In the genomic region with DNA sequence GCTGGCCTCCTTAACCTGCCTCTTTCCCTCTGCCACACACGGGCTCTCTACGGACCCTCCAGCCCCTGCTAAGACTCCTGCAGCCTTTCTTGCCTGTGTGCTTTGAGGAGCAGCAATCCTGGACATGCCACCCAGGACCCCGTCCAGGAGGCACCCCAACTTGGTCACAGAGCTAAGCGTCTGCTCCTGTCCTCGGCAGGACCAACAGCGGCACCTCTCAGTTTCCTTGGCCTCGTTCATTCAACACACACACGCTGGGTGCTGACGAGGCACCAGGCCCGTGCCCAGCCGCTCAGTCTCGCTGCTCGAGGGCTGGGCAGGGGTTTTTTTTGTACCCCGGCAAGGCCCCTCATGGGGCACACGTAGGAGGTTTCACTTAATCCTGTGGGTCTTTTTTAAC, we compare ENCODE assay signal across 27 cellular contexts. TPM values are rescaled to one million over a fixed set of nuclear protein-coding genes. Genes with fewer than 3 reads are reported as not detected.
DNase-seq lines count a peak whose midpoint lies in the region; ATAC-seq and TF ChIP-seq lines count a peak whose summit lies in the region.
"Had no signal": no experiment of that assay in that cellular context is flagged by ENCODE, and none has a peak within 500 bp of the region (broad histone marks: within the 10 kb centered on the region; RNA-seq: fewer than 3 reads in every experiment).

No MANE protein-coding gene starts in this region.

- H3K27me3 ChIP-seq in BLaER1 (peaks cover 21% of the 10 kb centered on the region; the same call in 1 of the 2 replicates), OCI-LY3 (ENCODE audit: low read depth, low read length) (no peaks in the 10 kb centered on the region), neural progenitor cell (peaks cover 13% of the 10 kb centered on the region)
- H3K27me3 ChIP-seq: Peyer's patch had no signal

- peak overlapping the region; percentile 24 for H3K27ac Mint-ChIP-seq in endothelial cell (ENCODE audit: unreplicated experiment)
- H3K27ac Mint-ChIP-seq in neural progenitor cell: peak overlapping the region; percentile 53
- H3K27ac Mint-ChIP-seq: GM23338; stimulated activated naive CD8-positive, alpha-beta T cell treated with anti-CD3 and anti-CD28 coated beads, Interleukin-15, Interleukin-2, amounts not matched to agents 100 ng/mL and 50 ng/mL, for 24 hours had no signal

- no peak for TF ChIP-seq CTCF in OCI-LY3 (IDR thresholded peaks at IDR 0.05; ENCODE audit: low read depth, low read length)
- no peak for TF ChIP-seq CTCF in endothelial cell (IDR thresholded peaks at IDR 0.05; ENCODE audit: unreplicated experiment)
- no peak for TF ChIP-seq CTCF in neural progenitor cell (IDR thresholded peaks at IDR 0.05)
- no peak for TF ChIP-seq CTCF in coronary artery (IDR thresholded peaks at IDR 0.05)

- H3K9ac ChIP-seq in BLaER1 (peak overlapping the region; percentile 74; the same call in 1 of the 2 replicates), OCI-LY3 (ENCODE audit: low read length) (no peak overlapping the region), neural progenitor cell (no peak overlapping the region)
- H3K9ac ChIP-seq: parathyroid adenoma had no signal

- H3K36me3 ChIP-seq in BLaER1 (no peaks in the 10 kb centered on the region), OCI-LY3 (replicated peaks; ENCODE audit: low read depth, low read length) (no peaks in the 10 kb centered on the region), neural progenitor cell (no peaks in the 10 kb centered on the region)
- H3K36me3 ChIP-seq: left ventricle myocardium inferior, Peyer's patch, SJSA1, thoracic aorta had no signal

- H3K79me2 ChIP-seq in OCI-LY3 (ENCODE audit: low read length) (no peaks in the 10 kb centered on the region), neural progenitor cell (ENCODE audit: low read depth) (no peaks in the 10 kb centered on the region)

- H3F3A ChIP-seq in neural progenitor cell (ENCODE audit: low read depth): no peaks in the 10 kb centered on the region

- peak overlapping the region; percentile 58 for H3K4me3 ChIP-seq in BLaER1
- H3K4me3 ChIP-seq in OCI-LY3 (ENCODE audit: low read length): no peak overlapping the region
- no peak overlapping the region for H3K4me3 ChIP-seq in neural progenitor cell
- H3K4me3 ChIP-seq in coronary artery: no peak overlapping the region
- H3K4me3 ChIP-seq: GM23338, left ventricle myocardium inferior, Peyer's patch, SJSA1, smooth muscle cell, thoracic aorta had no signal

- peaks cover 89% of the 10 kb centered on the region for H3K4me1 ChIP-seq in BLaER1
- peaks cover 10% of the 10 kb centered on the region; the same call in 1 of the 2 replicates for H3K4me1 ChIP-seq in OCI-LY3 (ENCODE audit: low read length)
- H3K4me1 ChIP-seq in neural progenitor cell: peaks cover 24% of the 10 kb centered on the region
- H3K4me1 ChIP-seq: parathyroid adenoma, SJSA1 had no signal

- H3K27ac ChIP-seq in BLaER1 (peak overlapping the region; percentile 83), OCI-LY3 (ENCODE audit: low read length) (no peak overlapping the region), neural progenitor cell (no peak overlapping the region), substantia nigra (ENCODE audit: low read depth, low read length, poor library complexity, severe bottlenecking) (no peak overlapping the region), coronary artery (no peak overlapping the region)
- H3K27ac ChIP-seq: left ventricle myocardium inferior, parathyroid adenoma, SJSA1, thoracic aorta had no signal

- H3K36me3 Mint-ChIP-seq in endothelial cell (ENCODE audit: low read depth, unreplicated experiment): no peaks in the 10 kb centered on the region
- H3K36me3 Mint-ChIP-seq in neural progenitor cell: no peaks in the 10 kb centered on the region
- H3K36me3 Mint-ChIP-seq: activated naive CD4-positive, alpha-beta T cell treated with anti-CD3 and anti-CD28 coated beads, Interleukin-2, amount 50 U/mL, for 72 hours; CD4-positive, alpha-beta memory T cell; mesothelial cell of epicardium; naive thymus-derived CD8-positive, alpha-beta T cell had no signal

- DNase-seq in endothelial cell (ENCODE audit: low spot score) (no peak), neural progenitor cell (ENCODE audit: low spot score) (no peak), NCI-H128 (lab: John Stamatoyannopoulos, UW; ENCODE audit: unreplicated experiment) (no peak), substantia nigra (lab: John Stamatoyannopoulos, UW) (no peak), coronary artery (ENCODE audit: low spot score) (no peak)
- DNase-seq: activated CD4-positive, alpha-beta T cell treated with anti-CD3 and anti-CD28 coated beads for 48 hours; activated CD8-positive, alpha-beta memory T cell treated with anti-CD3 and anti-CD28 coated beads for 24 hours; activated T-cell treated with anti-CD3 and anti-CD28 coated beads for 4 hours; CD4-positive, alpha-beta memory T cell; effector CD4-positive, alpha-beta T cell; left ventricle myocardium inferior; naive thymus-derived CD8-positive, alpha-beta T cell; retina; stimulated activated CD4-positive, alpha-beta T cell treated with anti-CD3 and anti-CD28 coated beads, Interleukin-1b, Interleukin-23, amount 100 ng/mL, for 48 hours; T1000 had no signal

- peaks cover 14% of the 10 kb centered on the region; the same call in 1 of the 2 replicates for H4K20me1 ChIP-seq in BLaER1
- no peaks in the 10 kb centered on the region for H4K20me1 ChIP-seq in OCI-LY3 (ENCODE audit: insufficient read depth, low read length)
- H4K20me1 ChIP-seq in neural progenitor cell (ENCODE audit: low read depth): peaks cover 7% of the 10 kb centered on the region

- H3K4me1 Mint-ChIP-seq in endothelial cell (ENCODE audit: unreplicated experiment): peaks cover 2% of the 10 kb centered on the region
- H3K4me1 Mint-ChIP-seq in neural progenitor cell: peaks cover 45% of the 10 kb centered on the region

- no peak overlapping the region for H3K4me3 Mint-ChIP-seq in endothelial cell (ENCODE audit: unreplicated experiment)
- H3K4me3 Mint-ChIP-seq in neural progenitor cell: no peak overlapping the region
- H3K4me3 Mint-ChIP-seq: GM23338; mesothelial cell of epicardium; stimulated activated naive CD8-positive, alpha-beta T cell treated with anti-CD3 and anti-CD28 coated beads, Interleukin-15, Interleukin-2, amounts not matched to agents 100 ng/mL and 50 ng/mL, for 24 hours had no signal

- H3K4me2 ChIP-seq in BLaER1 (peak overlapping the region; percentile 94), OCI-LY3 (ENCODE audit: low read length) (peak overlapping the region; percentile 28; the same call in 1 of the 2 replicates), neural progenitor cell (no peak overlapping the region)
- H3K4me2 ChIP-seq: GM23338, smooth muscle cell had no signal

- no peak for ATAC-seq in GM21381 (IDR thresholded peaks at IDR 0.05; ENCODE audit: unreplicated experiment)
- ATAC-seq: activated naive CD4-positive, alpha-beta T cell treated with anti-CD3 and anti-CD28 coated beads, Interleukin-2, amount 50 U/mL, for 72 hours; GM23338; naive thymus-derived CD8-positive, alpha-beta T cell had no signal

- no peaks in the 10 kb centered on the region for H3K9me3 Mint-ChIP-seq in endothelial cell (ENCODE audit: unreplicated experiment)
- H3K9me3 Mint-ChIP-seq in neural progenitor cell: no peaks in the 10 kb centered on the region
- H3K9me3 Mint-ChIP-seq: activated naive CD4-positive, alpha-beta T cell treated with anti-CD3 and anti-CD28 coated beads, Interleukin-2, amount 50 U/mL, for 72 hours; CD4-positive, alpha-beta memory T cell; GM23338; mesothelial cell of epicardium; naive thymus-derived CD8-positive, alpha-beta T cell; stimulated activated naive CD8-positive, alpha-beta T cell treated with anti-CD3 and anti-CD28 coated beads, Interleukin-15, Interleukin-2, amounts not matched to agents 100 ng/mL and 50 ng/mL, for 24 hours had no signal

- peaks cover 4% of the 10 kb centered on the region; the same call in 1 of the 2 replicates for H3K9me3 ChIP-seq in BLaER1
- H3K9me3 ChIP-seq in OCI-LY3 (ENCODE audit: insufficient read depth, low read length): no peaks in the 10 kb centered on the region
- H3K9me3 ChIP-seq in neural progenitor cell (ENCODE audit: low read depth): no peaks in the 10 kb centered on the region
- H3K9me3 ChIP-seq: left ventricle myocardium inferior, Peyer's patch, SJSA1, thoracic aorta had no signal

- H2AFZ ChIP-seq in OCI-LY3 (ENCODE audit: low read depth, low read length) (no peak overlapping the region; the same call in 1 of the 2 replicates), neural progenitor cell (replicated peaks) (no peak overlapping the region)
- H2AFZ ChIP-seq: parathyroid adenoma had no signal

- H3K27me3 Mint-ChIP-seq in endothelial cell (ENCODE audit: unreplicated experiment) (peaks cover 6% of the 10 kb centered on the region), neural progenitor cell (ENCODE audit: insufficient read depth, low read depth) (peaks cover 9% of the 10 kb centered on the region)

RNA-seq across cellular contexts. Expression of a gene that starts 15.2 kb away (rescaled TPM):
- total RNA-seq in endothelial cell (ENCODE audit: unreplicated experiment) (3.4 TPM), neural progenitor cell (ENCODE audit: low replicate concordance) (7.5 TPM in 2 replicates)
